17 cellular contexts compared by ENCODE assay signal in the genomic region with DNA sequence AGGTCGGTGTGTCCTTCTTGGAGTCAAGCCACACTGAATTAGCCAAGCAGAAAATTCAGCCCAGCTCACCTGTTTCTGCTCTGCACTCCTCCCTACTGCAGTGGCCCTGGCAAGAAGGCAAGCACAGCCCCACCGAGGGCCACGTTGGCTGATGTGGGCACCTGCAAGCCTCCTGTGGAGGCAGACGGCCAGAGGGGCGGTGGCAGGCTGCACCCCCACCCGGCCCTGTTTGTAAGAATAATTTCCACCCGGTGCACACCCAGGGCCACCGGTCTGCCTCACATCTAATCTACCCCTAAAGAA. TPM values are rescaled to one million over a fixed set of nuclear protein-coding genes. Genes with fewer than 3 reads are reported as not detected.
"Had no signal": no experiment of that assay in that cellular context is flagged by ENCODE, and none has a peak within 500 bp of the region (broad histone marks: within the 10 kb centered on the region; RNA-seq: fewer than 3 reads in every experiment).

No MANE protein-coding gene starts in this region.

- ATAC-seq: esophagus mucosa; heart left ventricle; mucosa of descending colon; naive thymus-derived CD8-positive, alpha-beta T cell had no signal

- DNase-seq: cortex of kidney; effector CD8-positive, alpha-beta T cell; heart left ventricle; hippocampal formation; kidney glomerular epithelial cell; mammary epithelial cell; sigmoid colon; stimulated activated CD4-positive, alpha-beta T cell treated with anti-CD3 and anti-CD28 coated beads, Interleukin-12 subunit alpha, Interleukin-12 subunit beta, amount 100 ng/mL, for 4 hours; stimulated activated naive CD4-positive, alpha-beta T cell treated with Interleukin-2 at 50 U/mL for 16 hours had no signal

- H3K4me1 ChIP-seq: heart left ventricle, right atrium auricular region, sigmoid colon had no signal

- H3K4me3 ChIP-seq: heart left ventricle, mucosa of descending colon, right atrium auricular region, sigmoid colon, skin epidermis had no signal

- H3K9me3 ChIP-seq: mucosa of descending colon, right atrium auricular region, sigmoid colon had no signal

- H3K4me3 Mint-ChIP-seq: naive thymus-derived CD8-positive, alpha-beta T cell; type B pancreatic cell had no signal

- H3K27ac Mint-ChIP-seq: naive thymus-derived CD8-positive, alpha-beta T cell; type B pancreatic cell had no signal

- H3K9me3 Mint-ChIP-seq: type B pancreatic cell had no signal

- H3K27me3 ChIP-seq: dorsolateral prefrontal cortex, right atrium auricular region had no signal

- H3K4me1 Mint-ChIP-seq: naive thymus-derived CD8-positive, alpha-beta T cell had no signal

- H3K36me3 ChIP-seq: heart left ventricle, right atrium auricular region, sigmoid colon had no signal

- H3K27ac ChIP-seq: heart left ventricle, right atrium auricular region, sigmoid colon, skin epidermis had no signal

RNA-seq across cellular contexts. Expression of a gene that starts 18.8 kb away (rescaled TPM):
- total RNA-seq: naive thymus-derived CD8-positive, alpha-beta T cell; osteocyte had no signal
